1 cellular context compared by ENCODE assay signal in genomic region chr6:75151013-75151412, GRCh38.
TF ChIP-seq lines count a peak whose summit lies in the region.

No MANE protein-coding gene starts in this region.

TF ChIP-seq in A549, 52 proteins besides CTCF, POLR2A, EP300 and RAD21 (continued from another document):
- TF ChIP-seq GATA3 (IDR thresholded peaks at IDR 0.05; ENCODE audit: borderline replicate concordance) (no peak), EHMT2 (IDR thresholded peaks at IDR 0.05; ENCODE audit: low read depth) (no peak), HEYL (CRISPR knock-in tag; IDR thresholded peaks at IDR 0.05) (no peak), CBX8 (IDR thresholded peaks at IDR 0.05) (no peak)
